ENCODE assay signal across 1 cellular context in the genomic region with DNA sequence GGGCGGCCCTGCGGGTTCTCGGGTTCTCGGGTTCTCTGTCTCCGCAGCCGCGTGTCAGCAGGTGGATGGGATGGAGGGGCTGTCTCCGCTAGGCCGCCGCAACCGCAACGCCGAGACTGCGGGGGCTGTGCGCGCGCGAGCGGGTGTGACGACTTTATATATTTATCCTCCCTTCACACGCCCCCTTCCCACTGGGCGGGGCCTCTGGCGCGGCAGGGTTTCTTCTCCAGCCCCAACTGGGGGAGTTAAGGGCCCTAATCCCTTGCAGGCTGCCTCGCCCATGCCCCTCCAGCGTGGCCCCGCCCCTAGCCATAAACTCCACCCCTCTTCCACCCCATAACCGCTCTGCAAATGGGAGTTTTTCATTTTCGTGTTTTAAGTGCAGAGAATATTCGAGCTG.
TF ChIP-seq lines count a peak whose summit lies in the region.

No MANE protein-coding gene starts in this region.

TF ChIP-seq in H1, 55 proteins besides CTCF, POLR2A, EP300 and RAD21:
- TF ChIP-seq, protein P1, sequence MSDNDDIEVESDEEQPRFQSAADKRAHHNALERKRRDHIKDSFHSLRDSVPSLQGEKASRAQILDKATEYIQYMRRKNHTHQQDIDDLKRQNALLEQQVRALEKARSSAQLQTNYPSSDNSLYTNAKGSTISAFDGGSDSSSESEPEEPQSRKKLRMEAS (IDR thresholded peaks at IDR 0.05), result peak; percentile 59; the same call in 1 of the 2 replicates
- TF ChIP-seq, protein P2, sequence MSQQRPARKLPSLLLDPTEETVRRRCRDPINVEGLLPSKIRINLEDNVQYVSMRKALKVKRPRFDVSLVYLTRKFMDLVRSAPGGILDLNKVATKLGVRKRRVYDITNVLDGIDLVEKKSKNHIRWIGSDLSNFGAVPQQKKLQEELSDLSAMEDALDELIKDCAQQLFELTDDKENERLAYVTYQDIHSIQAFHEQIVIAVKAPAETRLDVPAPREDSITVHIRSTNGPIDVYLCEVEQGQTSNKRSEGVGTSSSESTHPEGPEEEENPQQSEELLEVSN (IDR thresholded peaks at IDR 0.05), result 0 out of 2 replicates have a peak, but pooled peaks have one; percentile 4
- TF ChIP-seq SP1 (IDR thresholded peaks at IDR 0.05; ENCODE audit: low read depth, low read length) (no peak), TCF12 (IDR thresholded peaks at IDR 0.05; ENCODE audit: low read depth, low read length) (0 out of 2 replicates have a peak, but pooled peaks have one; percentile 3), SIX5 (IDR thresholded peaks at IDR 0.05; ENCODE audit: low read depth, low read length) (no peak), MAFK (IDR thresholded peaks at IDR 0.05; ENCODE audit: low read depth, low read length) (no peak), CHD2 (IDR thresholded peaks at IDR 0.05; ENCODE audit: low read length) (no peak)
